In genomic region chr2:112482309-112483046, GRCh38 we compare ENCODE assay signal across 9 cellular contexts. TPM values are rescaled to one million over a fixed set of nuclear protein-coding genes. Genes with fewer than 3 reads are reported as not detected.
DNase-seq lines count a peak whose midpoint lies in the region; ATAC-seq, FAIRE-seq and TF ChIP-seq lines count a peak whose summit lies in the region.
"Had no signal": no experiment of that assay in that cellular context is flagged by ENCODE, and none has a peak within 500 bp of the region (broad histone marks: within the 10 kb centered on the region; RNA-seq: fewer than 3 reads in every experiment).

No MANE protein-coding gene starts in this region.

- DNase-seq in NCI-H2107 treated with DMSO at 0.1 percent for 48 hours (lab: John Stamatoyannopoulos, UW; ENCODE audit: unreplicated experiment) (peak; percentile 11), NCI-H2107 (lab: John Stamatoyannopoulos, UW) (no peak), frontal cortex (ENCODE audit: low spot score in 2 of 2) (peak; percentile 29 to 56), vagina (ENCODE audit: extremely low spot score in 2 of 2) (no peak)
- DNase-seq in activated naive CD4-positive, alpha-beta T cell (lab: John Stamatoyannopoulos, UW) = peak in 3 of 4 experiments; percentile 3 to 28 (median 5)

- no peaks in the 10 kb centered on the region for H3K27me3 ChIP-seq in OCI-LY3 (ENCODE audit: low read depth, low read length)
- peaks cover 5% of the 10 kb centered on the region for H3K27me3 ChIP-seq in neutrophil
- no peaks in the 10 kb centered on the region for H3K27me3 ChIP-seq in vagina

- H4K20me1 ChIP-seq in OCI-LY3 (ENCODE audit: insufficient read depth, low read length) = no peaks in the 10 kb centered on the region

- H3K27ac ChIP-seq in OCI-LY3 (ENCODE audit: low read length) (peak overlapping the region; percentile 35; the same call in 1 of the 2 replicates), neutrophil (peak overlapping the region; percentile 92), vagina (peak overlapping the region; percentile 79)

- no peaks in the 10 kb centered on the region for H3K9me3 ChIP-seq in OCI-LY3 (ENCODE audit: insufficient read depth, low read length)
- H3K9me3 ChIP-seq in neutrophil = no peaks in the 10 kb centered on the region
- no peaks in the 10 kb centered on the region for H3K9me3 ChIP-seq in vagina

- ATAC-seq in HG02981 (IDR thresholded peaks at IDR 0.05; ENCODE audit: unreplicated experiment) = peak; percentile 21

- FAIRE-seq in frontal cortex (lab: Jason Lieb, UNC) = no peak
- FAIRE-seq: G401.6 had no signal

- peaks cover 5% of the 10 kb centered on the region for H3K36me3 ChIP-seq in OCI-LY3 (replicated peaks; ENCODE audit: low read depth, low read length)
- H3K36me3 ChIP-seq in neutrophil = no peaks in the 10 kb centered on the region
- H3K36me3 ChIP-seq in vagina = no peaks in the 10 kb centered on the region

- H2AFZ ChIP-seq in OCI-LY3 (ENCODE audit: low read depth, low read length) = peak overlapping the region; percentile 86

- H3K79me2 ChIP-seq in OCI-LY3 (ENCODE audit: low read length) = peaks cover 19% of the 10 kb centered on the region

- H3K4me1 ChIP-seq in OCI-LY3 (ENCODE audit: low read length) = peaks cover 5% of the 10 kb centered on the region
- H3K4me1 ChIP-seq in neutrophil (ENCODE audit: control insufficient read depth in 1 of 2, insufficient read depth in 1 of 2, low read depth in 1 of 2, low read length in 1 of 2) = peaks cover 23 to 28% of the 10 kb centered on the region in 2 experiments
- H3K4me1 ChIP-seq in vagina = peaks cover 18% of the 10 kb centered on the region

- TF ChIP-seq POLR2A in vagina (IDR thresholded peaks at IDR 0.05) = no peak

- TF ChIP-seq CTCF in OCI-LY3 (IDR thresholded peaks at IDR 0.05; ENCODE audit: low read depth, low read length) = no peak
- TF ChIP-seq CTCF in neutrophil (IDR thresholded peaks at IDR 0.05) = no peak
- TF ChIP-seq CTCF in vagina (IDR thresholded peaks at IDR 0.05) = no peak

- intact Hi-C loops in vagina (cut with DNase I) = loop anchor here (10.0 kb wide), 1 partner anchor 102 kb away; the partner anchor contains the start of gene CHCHD5

- H3K4me3 ChIP-seq in OCI-LY3 (ENCODE audit: low read length) (peak overlapping the region; percentile 87), neutrophil (ENCODE audit: low read depth in 1 of 2, low read length in 1 of 2) (peak overlapping the region; percentile 76 to 83), vagina (peak overlapping the region; percentile 73 to 75)

- H3K4me2 ChIP-seq in OCI-LY3 (ENCODE audit: low read length) = peak overlapping the region; percentile 99

- peak overlapping the region; percentile 84 for H3K9ac ChIP-seq in OCI-LY3 (ENCODE audit: low read length)

RNA-seq across cellular contexts. Expression of gene TTL, which starts 0.5 kb away (rescaled TPM):
- total RNA-seq in frontal cortex (70.1 TPM), vagina (11.0 TPM)

RNA-seq across cellular contexts. Expression of gene RGPD8, which starts 49.0 kb away (rescaled TPM):
- 39.1 TPM for total RNA-seq in frontal cortex
- total RNA-seq in vagina = 26.3 TPM

RNA-seq across cellular contexts. Expression of gene POLR1B, which starts 59.8 kb away (rescaled TPM):
- total RNA-seq in frontal cortex (33.0 TPM), vagina (13.3 TPM)

Comparison
In these comparisons a context has a peak if more than half of its experiments do, and no peak if none do; other contexts are left out.
1. DNase-seq: peak in NCI-H2107 treated with DMSO at 0.1 percent for 48 hours (single experiment), activated naive CD4-positive, alpha-beta T cell (3 of 4) and frontal cortex (2 of 2); none in NCI-H2107 (single experiment) and vagina (0 of 2).
2. H3K27ac ChIP-seq: peak in every context shown above with its lines; median percentile 92 in neutrophil; 79 in vagina; 35 in OCI-LY3.
3. Peak in every context shown above with its lines, with median percentiles within 50 percentile points of each other: H3K4me3 ChIP-seq.